Comparison of ENCODE assay signal across 15 cellular contexts in genomic region chr2:33859191-33859590, GRCh38.
"Had no signal": no experiment of that assay in that cellular context is flagged by ENCODE, and none has a peak within 500 bp of the region (broad histone marks: within the 10 kb centered on the region; RNA-seq: fewer than 3 reads in every experiment).

No MANE protein-coding gene starts in this region.

- H3K27ac ChIP-seq: cardiac muscle cell, esophagus squamous epithelium, neural progenitor cell, psoas muscle, stomach had no signal

- H3K4me3 Mint-ChIP-seq: activated naive CD8-positive, alpha-beta T cell treated with anti-CD3 and anti-CD28 coated beads for 36 hours; dendritic cell treated with granulocyte-macrophage colony-stimulating factor and Interleukin-4, amounts not matched to agents 40 ng/mL and 50 ng/mL, for 4 days; neural progenitor cell had no signal

- H3K27ac Mint-ChIP-seq: activated naive CD8-positive, alpha-beta T cell treated with anti-CD3 and anti-CD28 coated beads for 36 hours; dendritic cell treated with granulocyte-macrophage colony-stimulating factor and Interleukin-4, amounts not matched to agents 40 ng/mL and 50 ng/mL, for 4 days; neural progenitor cell had no signal

- H3K9ac ChIP-seq: neural progenitor cell had no signal

- ATAC-seq: activated CD4-positive, CD25-positive, alpha-beta regulatory T cell treated with anti-CD3 and anti-CD28 coated beads, Interleukin-2, amount 50 U/mL, for 24 hours; naive thymus-derived CD4-positive, alpha-beta T cell; psoas muscle; right cardiac atrium had no signal

- H3K4me3 ChIP-seq: cardiac muscle cell, esophagus squamous epithelium, neural progenitor cell, psoas muscle had no signal

- H3K4me1 ChIP-seq: esophagus squamous epithelium, psoas muscle had no signal

- DNase-seq: activated CD4-positive, alpha-beta T cell treated with anti-CD3 and anti-CD28 coated beads, Interleukin-2, amount 50 U/mL, for 1 hour; activated naive CD8-positive, alpha-beta T cell treated with anti-CD3 and anti-CD28 coated beads for 36 hours; effector memory CD4-positive, alpha-beta T cell; esophagus squamous epithelium; mesenchymal stem cell; psoas muscle; right cardiac atrium; stimulated activated CD4-positive, alpha-beta T cell treated with anti-CD3 and anti-CD28 coated beads, Interleukin-4, amount 100 ng/mL, for 1 hour; stomach; trophoblast cell had no signal

- H3K27me3 Mint-ChIP-seq: activated naive CD8-positive, alpha-beta T cell treated with anti-CD3 and anti-CD28 coated beads for 36 hours; dendritic cell treated with granulocyte-macrophage colony-stimulating factor and Interleukin-4, amounts not matched to agents 40 ng/mL and 50 ng/mL, for 4 days had no signal

- H3K36me3 Mint-ChIP-seq: activated naive CD8-positive, alpha-beta T cell treated with anti-CD3 and anti-CD28 coated beads for 36 hours; neural progenitor cell had no signal

- H3K4me2 ChIP-seq: neural progenitor cell had no signal

- H3K27me3 ChIP-seq: cardiac muscle cell, esophagus squamous epithelium, neural progenitor cell, stomach had no signal
